In genomic region chr1:99304725-99305282, GRCh38 we compare ENCODE assay signal across 7 cellular contexts. TPM values are rescaled to one million over a fixed set of nuclear protein-coding genes. Genes with fewer than 3 reads are reported as not detected.
"Had no signal": no experiment of that assay in that cellular context is flagged by ENCODE, and none has a peak within 500 bp of the region (broad histone marks: within the 10 kb centered on the region; RNA-seq: fewer than 3 reads in every experiment).

No MANE protein-coding gene starts in this region.

- FAIRE-seq: HTR-8/SVneo, K562 had no signal

- DNase-seq: KBM-7, KG1 had no signal

- H3K4me3 ChIP-seq: K562 had no signal

- ATAC-seq: K562 had no signal

- H3K27ac ChIP-seq: HL-60 had no signal

RNA-seq across cellular contexts. Expression of gene PLPPR4, which starts 40.5 kb away (rescaled TPM):
- total RNA-seq: HT-29, K562 had no signal
- polyA plus RNA-seq: IgD-negative memory B cell, K562 had no signal
